1 cellular context compared by ENCODE assay signal in the genomic region with DNA sequence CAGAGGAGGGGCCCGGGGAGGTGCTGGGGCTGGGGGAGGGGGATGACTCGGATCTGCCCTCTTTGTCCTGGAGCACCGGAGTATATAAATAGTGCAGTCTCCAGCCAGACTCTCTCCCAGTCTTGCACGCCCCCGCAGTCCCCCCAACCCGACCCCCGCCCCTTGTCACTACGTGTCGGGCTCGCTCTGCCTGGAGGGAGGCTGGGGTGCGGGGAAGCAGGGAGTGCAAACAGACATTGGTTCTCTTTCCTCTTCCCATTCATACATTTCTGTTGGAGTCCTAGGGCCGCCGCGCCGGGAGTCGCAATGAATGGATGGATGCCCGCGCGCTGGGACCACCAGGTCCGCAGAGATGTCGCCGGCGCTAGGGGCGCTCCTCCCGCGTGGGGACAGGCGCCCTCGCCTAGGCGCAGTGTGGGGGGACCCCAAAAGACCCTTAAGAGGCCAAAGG.
TF ChIP-seq lines count a peak whose summit lies in the region.

No MANE protein-coding gene starts in this region.

TF ChIP-seq in A549, 52 proteins besides CTCF, POLR2A, EP300 and RAD21 (continued from another document):
- TF ChIP-seq RCOR1 (IDR thresholded peaks at IDR 0.05; ENCODE audit: low read depth, low read length) = no peak
- peak; percentile 25; the same call in 1 of the 2 replicates for TF ChIP-seq TP53 (CRISPR knock-in tag; IDR thresholded peaks at IDR 0.05)
- no peak for TF ChIP-seq MAFK (IDR thresholded peaks at IDR 0.05; ENCODE audit: partially characterized antibody)
- TF ChIP-seq REST (IDR thresholded peaks at IDR 0.05) = no peak
- TF ChIP-seq, protein P1, sequence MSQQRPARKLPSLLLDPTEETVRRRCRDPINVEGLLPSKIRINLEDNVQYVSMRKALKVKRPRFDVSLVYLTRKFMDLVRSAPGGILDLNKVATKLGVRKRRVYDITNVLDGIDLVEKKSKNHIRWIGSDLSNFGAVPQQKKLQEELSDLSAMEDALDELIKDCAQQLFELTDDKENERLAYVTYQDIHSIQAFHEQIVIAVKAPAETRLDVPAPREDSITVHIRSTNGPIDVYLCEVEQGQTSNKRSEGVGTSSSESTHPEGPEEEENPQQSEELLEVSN (IDR thresholded peaks at IDR 0.05; ENCODE audit: borderline replicate concordance, low read depth) = no peak
- TF ChIP-seq POLR2AphosphoS2 (conservative IDR thresholded peaks at IDR 0.05; ENCODE audit: low read length) = no peak
- peak; percentile 33 to 47; a peak in 3 of 5 replicates for TF ChIP-seq JUN (IDR thresholded peaks at IDR 0.05)
- peak; percentile 64; the same call in 1 of the 2 replicates for TF ChIP-seq EHF (CRISPR knock-in tag; IDR thresholded peaks at IDR 0.05)
- TF ChIP-seq RNF2 (IDR thresholded peaks at IDR 0.05; ENCODE audit: borderline replicate concordance, low read depth) = no peak
- no peak for TF ChIP-seq NR3C1 (IDR thresholded peaks at IDR 0.05)
- no peak for TF ChIP-seq KDM5A (IDR thresholded peaks at IDR 0.05)
- TF ChIP-seq HOXB5 (CRISPR knock-in tag; IDR thresholded peaks at IDR 0.05) = peak; percentile 21; the same call in 1 of the 2 replicates
- no peak for TF ChIP-seq HOXA7 (CRISPR knock-in tag; IDR thresholded peaks at IDR 0.05)
- TF ChIP-seq HEYL (CRISPR knock-in tag; IDR thresholded peaks at IDR 0.05) = no peak
- no peak for TF ChIP-seq CHD2 (IDR thresholded peaks at IDR 0.05; ENCODE audit: low read length, partially characterized antibody)
- no peak; the same call in 1 of the 2 replicates for TF ChIP-seq ZSCAN20 (CRISPR knock-in tag; IDR thresholded peaks at IDR 0.05)
- no peak for TF ChIP-seq ELK1 (IDR thresholded peaks at IDR 0.05; ENCODE audit: low read depth, low read length)
- TF ChIP-seq ZNF302 (CRISPR knock-in tag; IDR thresholded peaks at IDR 0.05) = no peak
- no peak for TF ChIP-seq GATA3 (IDR thresholded peaks at IDR 0.05; ENCODE audit: borderline replicate concordance)
- no peak for TF ChIP-seq BHLHE40 (IDR thresholded peaks at IDR 0.05; ENCODE audit: low read depth, low read length)
- TF ChIP-seq ZC3H11A (IDR thresholded peaks at IDR 0.05) = no peak
- no peak for TF ChIP-seq MAZ (IDR thresholded peaks at IDR 0.05; ENCODE audit: borderline replicate concordance, low read depth, low read length)
- no peak for TF ChIP-seq HOXB13 (CRISPR knock-in tag; IDR thresholded peaks at IDR 0.05; ENCODE audit: low read depth)
- TF ChIP-seq KDM1A (IDR thresholded peaks at IDR 0.05; ENCODE audit: low read depth) = no peak
- TF ChIP-seq, protein P2, sequence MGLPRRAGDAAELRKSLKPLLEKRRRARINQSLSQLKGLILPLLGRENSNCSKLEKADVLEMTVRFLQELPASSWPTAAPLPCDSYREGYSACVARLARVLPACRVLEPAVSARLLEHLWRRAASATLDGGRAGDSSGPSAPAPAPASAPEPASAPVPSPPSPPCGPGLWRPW (IDR thresholded peaks at IDR 0.05) = no peak; the same call in none of the 2 replicates
- no peak for TF ChIP-seq FOSL2 (IDR thresholded peaks at IDR 0.05)
- TF ChIP-seq FOSL2 (CRISPR knock-in tag; IDR thresholded peaks at IDR 0.05) = no peak
